Comparison of ENCODE assay signal across 10 cellular contexts in genomic region chr3:116037954-116038911, GRCh38.
DNase-seq lines count a peak whose midpoint lies in the region; ATAC-seq and TF ChIP-seq lines count a peak whose summit lies in the region.
"Had no signal": no experiment of that assay in that cellular context is flagged by ENCODE, and none has a peak within 500 bp of the region (broad histone marks: within the 10 kb centered on the region; RNA-seq: fewer than 3 reads in every experiment).

No MANE protein-coding gene starts in this region.

- H3K36me3 Mint-ChIP-seq in activated CD4-positive, alpha-beta T cell treated with anti-CD3 and anti-CD28 coated beads for 36 hours (ENCODE audit: low read depth), result no peaks in the 10 kb centered on the region
- H3K36me3 Mint-ChIP-seq in Caco-2 (ENCODE audit: insufficient read depth, unreplicated experiment), result no peaks in the 10 kb centered on the region

- no peak overlapping the region for H3K4me3 ChIP-seq in AG10803 (ENCODE audit: low read length)
- peak overlapping the region; percentile 74 for H3K4me3 ChIP-seq in OCI-LY3 (ENCODE audit: low read length)
- no peak overlapping the region for H3K4me3 ChIP-seq in Caco-2 (ENCODE audit: low read depth, low read length)
- H3K4me3 ChIP-seq: A549 had no signal

- no peaks in the 10 kb centered on the region for H3K9me3 Mint-ChIP-seq in activated CD4-positive, alpha-beta T cell treated with anti-CD3 and anti-CD28 coated beads for 36 hours (ENCODE audit: low read depth)
- no peaks in the 10 kb centered on the region for H3K9me3 Mint-ChIP-seq in Caco-2 (ENCODE audit: unreplicated experiment)

- no peak overlapping the region for H2AFZ ChIP-seq in OCI-LY3 (ENCODE audit: low read depth, low read length)

- BruUV-seq in Caco-2 (replicated peaks; lab: Mats Ljungman, UMichigan), result no TSS peak

- POLR2A ChIA-PET in activated CD4-positive, alpha-beta T cell treated with anti-CD3 and anti-CD28 coated beads for 36 hours (lab: Charles Lee), result no interaction called here
- POLR2A ChIA-PET in Caco-2 (lab: Charles Lee), result no interaction called here

- H3K27ac ChIP-seq in OCI-LY3 (ENCODE audit: low read length), result peak overlapping the region; percentile 97
- H3K27ac ChIP-seq: A549 had no signal

- TF ChIP-seq CTCF in AG10803 (conservative IDR thresholded peaks at IDR 0.05; ENCODE audit: low read length) (no peak), OCI-LY3 (IDR thresholded peaks at IDR 0.05; ENCODE audit: low read depth, low read length) (no peak), Caco-2 (IDR thresholded peaks at IDR 0.05; ENCODE audit: insufficient read depth in 1 of 2, low read depth in 1 of 2, low read length in 1 of 2, severe bottlenecking in 1 of 2, unreplicated experiment in 1 of 2) (no peak)

- no peaks in the 10 kb centered on the region for H3K79me2 ChIP-seq in OCI-LY3 (ENCODE audit: low read length)

- H3K9me3 ChIP-seq in OCI-LY3 (ENCODE audit: insufficient read depth, low read length) (no peaks in the 10 kb centered on the region), Caco-2 (no peaks in the 10 kb centered on the region)
- H3K9me3 ChIP-seq: A549 had no signal

- peak overlapping the region; percentile 97 for H3K4me2 ChIP-seq in OCI-LY3 (ENCODE audit: low read length)
- H3K4me2 ChIP-seq: A549 had no signal

- no peaks in the 10 kb centered on the region for H3K36me3 ChIP-seq in OCI-LY3 (replicated peaks; ENCODE audit: low read depth, low read length)
- no peaks in the 10 kb centered on the region for H3K36me3 ChIP-seq in Caco-2 (ENCODE audit: control insufficient read depth, insufficient read depth, low read length)

- H3K27me3 Mint-ChIP-seq in activated CD4-positive, alpha-beta T cell treated with anti-CD3 and anti-CD28 coated beads for 36 hours, result no peaks in the 10 kb centered on the region
- no peaks in the 10 kb centered on the region for H3K27me3 Mint-ChIP-seq in Caco-2 (ENCODE audit: insufficient read depth, unreplicated experiment)

- peak overlapping the region; percentile 77 for H3K9ac ChIP-seq in OCI-LY3 (ENCODE audit: low read length)

- intact Hi-C loops in activated CD4-positive, alpha-beta T cell treated with anti-CD3 and anti-CD28 coated beads for 36 hours (cut with DNase I, micrococcal nuclease), result no loop called here
- intact Hi-C loops in Caco-2 (cut with micrococcal nuclease; ENCODE audit: unreplicated experiment), result no loop called here

- CTCF ChIA-PET in activated CD4-positive, alpha-beta T cell treated with anti-CD3 and anti-CD28 coated beads for 36 hours (lab: Charles Lee), result no interaction called here
- CTCF ChIA-PET in Caco-2 (lab: Charles Lee), result no interaction called here

- no peaks in the 10 kb centered on the region for H4K20me1 ChIP-seq in OCI-LY3 (ENCODE audit: insufficient read depth, low read length)

- DNase-seq in AG10803 (ENCODE audit: low read depth) (peak; percentile 64), D341Med (ENCODE audit: low spot score) (no peak), Caco-2 (no peak), NCI-H524 treated with DMSO at 0.1 percent for 48 hours (lab: John Stamatoyannopoulos, UW) (no peak)
- no peak for DNase-seq in activated CD4-positive, alpha-beta T cell treated with anti-CD3 and anti-CD28 coated beads for 36 hours
- DNase-seq: activated CD8-positive, alpha-beta memory T cell treated with anti-CD3 and anti-CD28 coated beads for 24 hours had no signal

- no peaks in the 10 kb centered on the region for H3K4me1 Mint-ChIP-seq in activated CD4-positive, alpha-beta T cell treated with anti-CD3 and anti-CD28 coated beads for 36 hours
- no peaks in the 10 kb centered on the region for H3K4me1 Mint-ChIP-seq in Caco-2 (ENCODE audit: low read depth, unreplicated experiment)

- no peak overlapping the region for H3K27ac Mint-ChIP-seq in activated CD4-positive, alpha-beta T cell treated with anti-CD3 and anti-CD28 coated beads for 36 hours
- no peak overlapping the region for H3K27ac Mint-ChIP-seq in Caco-2 (ENCODE audit: unreplicated experiment)

- H3K4me3 Mint-ChIP-seq in activated CD4-positive, alpha-beta T cell treated with anti-CD3 and anti-CD28 coated beads for 36 hours, result no peak overlapping the region
- H3K4me3 Mint-ChIP-seq in Caco-2 (ENCODE audit: unreplicated experiment), result no peak overlapping the region

- H3K4me1 ChIP-seq in OCI-LY3 (ENCODE audit: low read length), result peaks cover 52% of the 10 kb centered on the region
- no peaks in the 10 kb centered on the region for H3K4me1 ChIP-seq in Caco-2
- H3K4me1 ChIP-seq: A549 had no signal

- H3K27me3 ChIP-seq in OCI-LY3 (ENCODE audit: low read depth, low read length) (0 out of 2 replicates have a peak, but pooled peaks cover 2% of the 10 kb centered on the region), Caco-2 (replicated peaks; ENCODE audit: control insufficient read depth, insufficient read depth, low read length) (no peaks in the 10 kb centered on the region)

- ATAC-seq in GM19372 (IDR thresholded peaks at IDR 0.05; ENCODE audit: low read depth, unreplicated experiment) (peak; percentile 99), HG03039 (IDR thresholded peaks at IDR 0.05; ENCODE audit: unreplicated experiment) (peak; percentile 98)
- no peak for ATAC-seq in activated CD4-positive, alpha-beta T cell treated with anti-CD3 and anti-CD28 coated beads for 36 hours
- ATAC-seq: A549 had no signal
